ENCODE assay signal across 9 cellular contexts in the genomic region with DNA sequence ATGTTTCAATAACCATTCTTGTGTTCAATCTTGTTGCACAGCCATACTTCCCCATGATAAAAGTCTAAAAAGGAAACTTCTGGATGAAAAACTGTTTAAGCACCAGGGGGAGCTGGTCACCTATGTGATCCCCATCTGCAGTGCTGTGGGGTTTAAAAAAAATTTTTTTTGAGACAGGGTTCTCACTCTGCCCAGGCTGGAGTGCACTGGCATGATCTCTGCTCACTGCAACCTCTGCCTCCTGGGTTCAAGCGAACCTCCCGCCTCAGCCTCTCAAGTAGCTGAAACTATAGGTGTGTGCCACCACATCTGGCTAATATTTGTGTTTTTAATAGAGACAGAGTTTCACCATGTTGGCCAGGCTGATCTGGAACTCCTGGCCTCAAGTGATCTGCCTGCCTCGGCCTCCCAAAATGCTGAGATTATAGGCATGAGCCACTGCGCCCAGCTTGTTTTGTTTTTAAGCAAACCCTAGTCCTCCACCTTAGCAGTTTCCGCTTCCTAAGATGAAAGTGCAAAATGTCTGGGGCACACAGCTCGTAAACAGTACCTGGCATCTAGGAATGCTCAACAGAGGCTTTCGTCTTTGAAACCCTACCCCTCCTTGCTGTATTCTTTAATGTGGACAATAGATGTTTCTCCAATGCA. TPM values are rescaled to one million over a fixed set of nuclear protein-coding genes. Genes with fewer than 3 reads are reported as not detected.
A peak's percentile ranks its signal among the peaks of the same experiment; 100 is the strongest.
DNase-seq lines count a peak whose midpoint lies in the region; ATAC-seq, FAIRE-seq and TF ChIP-seq lines count a peak whose summit lies in the region.
"Had no signal": no experiment of that assay in that cellular context is flagged by ENCODE, and none has a peak within 500 bp of the region (broad histone marks: within the 10 kb centered on the region; RNA-seq: fewer than 3 reads in every experiment).

No MANE protein-coding gene starts in this region.

- peak; percentile 72 for ATAC-seq in CD8-positive, alpha-beta T cell
- ATAC-seq in GM18873 (IDR thresholded peaks at IDR 0.05; ENCODE audit: low FRiP score, unreplicated experiment), result peak; percentile 55

- no peak overlapping the region for H3K18ac ChIP-seq in mesendoderm (ENCODE audit: low read length)

- H3K36me3 ChIP-seq in CD8-positive, alpha-beta T cell (ENCODE audit: insufficient read depth, low read length), result no peaks in the 10 kb centered on the region
- H3K36me3 ChIP-seq in bronchial epithelial cell (ENCODE audit: control insufficient read depth, insufficient read depth, low read length) (no peaks in the 10 kb centered on the region), mesendoderm (ENCODE audit: control insufficient read depth, insufficient read depth, low read length) (no peaks in the 10 kb centered on the region)

- no peaks in the 10 kb centered on the region for H3K79me1 ChIP-seq in mesendoderm (ENCODE audit: low read length)

- no peak overlapping the region for H2BK120ac ChIP-seq in mesendoderm (ENCODE audit: low read depth, low read length)

- no peaks in the 10 kb centered on the region for H3K27me3 ChIP-seq in CD8-positive, alpha-beta T cell (ENCODE audit: insufficient read depth, low read length)
- H3K27me3 ChIP-seq in bronchial epithelial cell (ENCODE audit: control insufficient read depth, insufficient read depth, low read length) (no peaks in the 10 kb centered on the region), mesendoderm (ENCODE audit: insufficient read depth, low read length, poor library complexity) (no peaks in the 10 kb centered on the region)

- intact Hi-C loops in CD8-positive, alpha-beta T cell (cut with DNase I, micrococcal nuclease), result loop anchor here (1.0 to 5.0 kb wide), 6 partner anchors 69 to 1217 kb away; a partner anchor contains a TSS
- intact Hi-C loops in posterior cingulate gyrus (cut with DNase I), result loop anchor here (5.0 kb wide), 1 partner anchor 1219 kb away; no protein-coding TSS in a partner anchor

- no peak overlapping the region for H3K4me3 Mint-ChIP-seq in CD8-positive, alpha-beta T cell

- H3K4me1 Mint-ChIP-seq in CD8-positive, alpha-beta T cell (ENCODE audit: low read depth), result peaks cover 1% of the 10 kb centered on the region

- no peak overlapping the region for H4K5ac ChIP-seq in mesendoderm (ENCODE audit: low read length)

- WGBS in mesendoderm (ENCODE audit: extremely low coverage, insufficient coverage, low lambda C conversion rate), result no CpG with 5 or more reads among the region's 7 CpGs

- no peak overlapping the region for H4K8ac ChIP-seq in mesendoderm (ENCODE audit: low read depth, low read length)

- H3K9me3 Mint-ChIP-seq in CD8-positive, alpha-beta T cell, result no peaks in the 10 kb centered on the region

- H2BK15ac ChIP-seq in mesendoderm (replicated peaks; ENCODE audit: low read depth), result no peak overlapping the region

- no peaks in the 10 kb centered on the region for H3K79me2 ChIP-seq in mesendoderm (ENCODE audit: control insufficient read depth, insufficient read depth, low read length)

- no peak for FAIRE-seq in bronchial epithelial cell (lab: Jason Lieb, UNC)

- H3K23ac ChIP-seq in mesendoderm (ENCODE audit: low read length), result no peak overlapping the region

- H3K9me3 ChIP-seq in CD8-positive, alpha-beta T cell (ENCODE audit: low read length), result no peaks in the 10 kb centered on the region

- no peaks in the 10 kb centered on the region for H3K36me3 Mint-ChIP-seq in CD8-positive, alpha-beta T cell

- in situ Hi-C loops in SK-MEL-5 (cut with HindIII; ENCODE audit: low pct_unique_long_range_greater_than_20kb, low sequenced_read_pairs), result no loop called here

- H2AK5ac ChIP-seq in mesendoderm (ENCODE audit: low read length), result no peak overlapping the region

- H3K9ac ChIP-seq in mesendoderm (ENCODE audit: low read length), result no peak overlapping the region

- H3K4me3 ChIP-seq in CD8-positive, alpha-beta T cell (ENCODE audit: low read depth, low read length), result no peak overlapping the region
- no peak overlapping the region for H3K4me3 ChIP-seq in bronchial epithelial cell (ENCODE audit: low read depth, low read length)
- no peak overlapping the region for H3K4me3 ChIP-seq in mesendoderm (ENCODE audit: low read length)
- H3K4me3 ChIP-seq: SK-N-MC had no signal

- H3K27ac Mint-ChIP-seq in CD8-positive, alpha-beta T cell, result no peak overlapping the region

- CTCF ChIA-PET in CD8-positive, alpha-beta T cell (lab: Charles Lee), result interaction anchor here (0.6 to 2.7 kb wide), 6 partner anchors 14 to 1217 kb away, joined by 3 to 12 read pairs (median 3); no protein-coding TSS in a partner anchor

- H3K4me2 ChIP-seq in mesendoderm (ENCODE audit: low read length), result no peak overlapping the region

- H3K27me3 Mint-ChIP-seq in CD8-positive, alpha-beta T cell (ENCODE audit: low read depth), result no peaks in the 10 kb centered on the region

- POLR2A ChIA-PET in CD8-positive, alpha-beta T cell (lab: Charles Lee), result no interaction called here

- no peak overlapping the region for H3K56ac ChIP-seq in mesendoderm (ENCODE audit: low read length)

- peak; percentile 71 for TF ChIP-seq CTCF in CD8-positive, alpha-beta T cell (IDR thresholded peaks at IDR 0.05)
- TF ChIP-seq CTCF in bronchial epithelial cell (IDR thresholded peaks at IDR 0.05; ENCODE audit: insufficient read depth, low read length, severe bottlenecking), result peak; percentile 58

- DNase-seq in CD8-positive, alpha-beta T cell, result peak in 2 of 7 experiments; percentile 24 to 33
- peak; percentile 37 for DNase-seq in HT1080 (ENCODE audit: low read depth)
- DNase-seq in SK-MEL-5 (ENCODE audit: low read depth, low spot score), result peak; percentile 64
- peak; percentile 33 for DNase-seq in bronchial epithelial cell (ENCODE audit: low read depth)
- peak; percentile 30 for DNase-seq in mesendoderm
- DNase-seq in OCI-M2 (lab: John Stamatoyannopoulos, UW; ENCODE audit: unreplicated experiment), result no peak
- no peak for DNase-seq in posterior cingulate gyrus

- no peaks in the 10 kb centered on the region for H3K4me1 ChIP-seq in CD8-positive, alpha-beta T cell (ENCODE audit: insufficient read depth, low read length)
- no peaks in the 10 kb centered on the region for H3K4me1 ChIP-seq in mesendoderm (ENCODE audit: control insufficient read depth, low read depth, low read length)

- no peak overlapping the region for H3K4ac ChIP-seq in mesendoderm (ENCODE audit: low read depth, low read length)

- H2BK5ac ChIP-seq in mesendoderm (ENCODE audit: low read length), result no peak overlapping the region

- H3K27ac ChIP-seq in CD8-positive, alpha-beta T cell (ENCODE audit: low read depth, low read length), result no peak overlapping the region
- H3K27ac ChIP-seq in mesendoderm (ENCODE audit: low read depth, low read length), result no peak overlapping the region
- H3K27ac ChIP-seq: SK-N-MC had no signal

RNA-seq across cellular contexts. Expression of a gene that starts 25.4 kb away (rescaled TPM):
- total RNA-seq in CD8-positive, alpha-beta T cell, result 10 to 100 TPM; 82.8 to 83.1 TPM
- 71.1 and 71.3 TPM in 2 replicates for total RNA-seq in HT1080 (2014; rRNA removed; shearing (Covaris generic))
- polyA plus RNA-seq in HT1080 (2015; cell fraction: cytosol; rRNA removed), result 49.5 and 58.3 TPM in 2 replicates
- polyA plus RNA-seq in HT1080 (2015; cell fraction: nucleus; rRNA removed), result 61.8 and 66.6 TPM in 2 replicates
- 74.3 and 86.4 TPM in 2 replicates for total RNA-seq in SK-MEL-5 (2014; rRNA removed; shearing (Covaris generic))
- 28.6 and 37.5 TPM in 2 replicates for polyA plus RNA-seq in SK-MEL-5 (2015; cell fraction: cytosol; rRNA removed)
- polyA plus RNA-seq in SK-MEL-5 (2015; cell fraction: nucleus; rRNA removed), result 22.2 and 23.2 TPM in 2 replicates
- 92.0 and 112 TPM in 2 replicates for total RNA-seq in bronchial epithelial cell
- polyA plus RNA-seq in mesendoderm (2013, experiment 1 of 2), result 52.3 TPM
- polyA plus RNA-seq in mesendoderm (2013, experiment 2 of 2), result 52.5 TPM

Comparison
In these comparisons a context has a peak if more than half of its experiments do, and no peak if none do; other contexts are left out.
1. DNase-seq: peak in HT1080 (single experiment), SK-MEL-5 (single experiment), bronchial epithelial cell (single experiment) and mesendoderm (single experiment); none in OCI-M2 (single experiment) and posterior cingulate gyrus (0 of 10).